Comparison of ENCODE assay signal across 20 cellular contexts in the genomic region with DNA sequence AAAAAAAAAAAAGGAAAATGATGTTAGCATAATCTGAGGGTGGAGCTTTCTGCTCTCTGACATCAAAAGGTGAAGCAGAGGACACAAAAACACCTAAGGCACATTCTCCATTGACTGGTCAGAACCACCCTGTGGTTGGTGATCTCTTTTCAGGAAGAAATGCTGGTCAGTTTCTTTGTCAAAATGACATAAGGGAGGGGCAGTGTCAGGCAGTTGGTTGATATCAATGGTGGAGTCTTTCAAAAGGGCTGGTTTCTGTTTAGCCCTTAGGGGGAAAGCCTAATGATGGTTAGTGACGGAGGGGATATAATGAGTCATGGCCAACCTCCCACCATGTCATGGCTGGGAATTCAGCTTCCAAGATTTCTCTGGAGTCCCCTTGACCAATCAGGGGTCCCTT.
DNase-seq lines count a peak whose midpoint lies in the region; ATAC-seq lines count a peak whose summit lies in the region.
"Had no signal": no experiment of that assay in that cellular context is flagged by ENCODE, and none has a peak within 500 bp of the region (broad histone marks: within the 10 kb centered on the region; RNA-seq: fewer than 3 reads in every experiment).

No MANE protein-coding gene starts in this region.

- intact Hi-C loops in Right ventricle myocardium inferior (cut with DNase I): no loop called here

- H3K36me3 Mint-ChIP-seq in activated naive CD4-positive, alpha-beta T cell treated with anti-CD3 and anti-CD28 coated beads, Interleukin-2, amount 50 U/mL, for 72 hours: peaks cover 4 to 17% of the 10 kb centered on the region in 2 donors

- DNase-seq in Caki2 (ENCODE audit: low read depth) (peak; percentile 13), NCI-H226 (peak; percentile 54), T1000 (lab: John Stamatoyannopoulos, UW) (peak; percentile 23), foreskin melanocyte (peak; percentile 68), Right ventricle myocardium inferior (ENCODE audit: missing footprints) (no peak)
- DNase-seq in activated naive CD4-positive, alpha-beta T cell treated with anti-CD3 and anti-CD28 coated beads, Interleukin-2, amount 50 U/mL, for 72 hours (ENCODE audit: low spot score in 2 of 2): no peak
- DNase-seq: GDM1, IMR-90, NCI-H1092 treated with DMSO at 0.1 percent for 48 hours, NCI-H1436, NCI-H187, NCI-H2081 treated with DMSO at 0.1 percent for 48 hours, NCI-H2171, NCI-H446, NCI-H526, Peyer's patch had no signal

- ATAC-seq in Right ventricle myocardium inferior (no peak), GM21390 (IDR thresholded peaks at IDR 0.05; ENCODE audit: unreplicated experiment) (no peak), GM19023 (IDR thresholded peaks at IDR 0.05; ENCODE audit: unreplicated experiment) (no peak)
- ATAC-seq in activated naive CD4-positive, alpha-beta T cell treated with anti-CD3 and anti-CD28 coated beads, Interleukin-2, amount 50 U/mL, for 72 hours: no peak
- ATAC-seq: HCT116, SK-N-SH treated with all-trans-retinoic acid at 6 μM for 48 hours had no signal

- in situ Hi-C loops in Caki2 (cut with HindIII; ENCODE audit: low pct_unique_long_range_greater_than_20kb, low sequenced_read_pairs): no loop called here

- peaks cover 8 to 19% of the 10 kb centered on the region in 2 donors for H3K9me3 Mint-ChIP-seq in activated naive CD4-positive, alpha-beta T cell treated with anti-CD3 and anti-CD28 coated beads, Interleukin-2, amount 50 U/mL, for 72 hours

- H3K27ac Mint-ChIP-seq in activated naive CD4-positive, alpha-beta T cell treated with anti-CD3 and anti-CD28 coated beads, Interleukin-2, amount 50 U/mL, for 72 hours: no peak overlapping the region

Comparison
In these comparisons a context has a peak if more than half of its experiments do, and no peak if none do; other contexts are left out.
1. DNase-seq: peak in Caki2 (single experiment), NCI-H226 (single experiment), T1000 (single experiment) and foreskin melanocyte (single experiment); none in Right ventricle myocardium inferior (single experiment) and activated naive CD4-positive, alpha-beta T cell treated with anti-CD3 and anti-CD28 coated beads, Interleukin-2, amount 50 U/mL, for 72 hours (0 of 2).